In genomic region chr17:14307560-14308024, GRCh38 we compare ENCODE assay signal across 11 cellular contexts. TPM values are rescaled to one million over a fixed set of nuclear protein-coding genes. Genes with fewer than 3 reads are reported as not detected.
DNase-seq lines count a peak whose midpoint lies in the region; ATAC-seq and TF ChIP-seq lines count a peak whose summit lies in the region.
"Had no signal": no experiment of that assay in that cellular context is flagged by ENCODE, and none has a peak within 500 bp of the region (broad histone marks: within the 10 kb centered on the region; RNA-seq: fewer than 3 reads in every experiment).

No MANE protein-coding gene starts in this region.

- peak overlapping the region; percentile 72 to 91 (median 82) for H3K4me3 Mint-ChIP-seq in CD4-positive, CD25-positive, alpha-beta regulatory T cell
- peak overlapping the region; percentile 36 for H3K4me3 Mint-ChIP-seq in natural killer cell treated with Interleukin-12 subunit alpha and Interleukin-12 subunit beta and Interleukin-15 and Interleukin-18, amount 100 ng/mL, for 72 hours
- H3K4me3 Mint-ChIP-seq: central memory CD8-positive, alpha-beta T cell had no signal

- no peaks in the 10 kb centered on the region for H3K9me3 ChIP-seq in CD4-positive, CD25-positive, alpha-beta regulatory T cell (ENCODE audit: control insufficient read depth in 2 of 2, low read length in 2 of 2)
- H3K9me3 ChIP-seq in HUES48 (ENCODE audit: control insufficient read depth, insufficient read depth, low read length) (no peaks in the 10 kb centered on the region), gastroesophageal sphincter (no peaks in the 10 kb centered on the region), upper lobe of left lung (no peaks in the 10 kb centered on the region)

- WGBS in gastroesophageal sphincter (ENCODE audit: low coverage in 1 of 2), 2 donors, result 58 to 60% methylated on average over 3 to 5 of the region's 5 CpGs
- 65 to 72% methylated on average over 5 of the region's 5 CpGs for WGBS in upper lobe of left lung, 2 donors

- in situ Hi-C loops in brain microvascular endothelial cell (cut with HindIII; ENCODE audit: low pct_ligation_motif_present, low sequenced_read_pairs), result loop anchor here (25.0 kb wide), 1 partner anchor 720 kb away; no protein-coding TSS in a partner anchor

- peak overlapping the region in 2 of 3 donors; percentile 47 to 63 for H3K27ac Mint-ChIP-seq in CD4-positive, CD25-positive, alpha-beta regulatory T cell
- H3K27ac Mint-ChIP-seq in natural killer cell treated with Interleukin-12 subunit alpha and Interleukin-12 subunit beta and Interleukin-15 and Interleukin-18, amount 100 ng/mL, for 72 hours, result no peak overlapping the region

- H3K9ac ChIP-seq in HUES48 (ENCODE audit: low read depth, low read length), result no peak overlapping the region

- peaks cover 31 to 82% (median 59%) of the 10 kb centered on the region in 4 donors for H3K4me1 Mint-ChIP-seq in CD4-positive, CD25-positive, alpha-beta regulatory T cell
- peaks cover 56 to 66% of the 10 kb centered on the region in 2 donors for H3K4me1 Mint-ChIP-seq in natural killer cell treated with Interleukin-12 subunit alpha and Interleukin-12 subunit beta and Interleukin-15 and Interleukin-18, amount 100 ng/mL, for 72 hours (ENCODE audit: low read depth in 2 of 2)

- H3K9me3 Mint-ChIP-seq in CD4-positive, CD25-positive, alpha-beta regulatory T cell, result peaks cover 0 to 3% (median 0%) of the 10 kb centered on the region in 7 donors
- H3K9me3 Mint-ChIP-seq in natural killer cell treated with Interleukin-12 subunit alpha and Interleukin-12 subunit beta and Interleukin-15 and Interleukin-18, amount 100 ng/mL, for 72 hours, result no peaks in the 10 kb centered on the region
- H3K9me3 Mint-ChIP-seq: central memory CD8-positive, alpha-beta T cell had no signal

- H3K27me3 Mint-ChIP-seq in CD4-positive, CD25-positive, alpha-beta regulatory T cell, result peaks cover 4% of the 10 kb centered on the region
- H3K27me3 Mint-ChIP-seq in natural killer cell treated with Interleukin-12 subunit alpha and Interleukin-12 subunit beta and Interleukin-15 and Interleukin-18, amount 100 ng/mL, for 72 hours, result no peaks in the 10 kb centered on the region
- H3K27me3 Mint-ChIP-seq: central memory CD8-positive, alpha-beta T cell had no signal

- H3K4me3 ChIP-seq in CD4-positive, CD25-positive, alpha-beta regulatory T cell (ENCODE audit: low read depth, low read length), result peak overlapping the region; percentile 86
- H3K4me3 ChIP-seq in HUES48 (ENCODE audit: low read depth, low read length), result peak overlapping the region; percentile 25; the same call in 1 of the 2 replicates
- peak overlapping the region; percentile 38 for H3K4me3 ChIP-seq in brain microvascular endothelial cell (ENCODE audit: low read depth, low read length)
- no peak overlapping the region for H3K4me3 ChIP-seq in gastroesophageal sphincter
- no peak overlapping the region for H3K4me3 ChIP-seq in upper lobe of left lung

- H3K27me3 ChIP-seq in CD4-positive, CD25-positive, alpha-beta regulatory T cell (ENCODE audit: control insufficient read depth, insufficient read depth, low read length), result no peaks in the 10 kb centered on the region
- peaks cover 37% of the 10 kb centered on the region for H3K27me3 ChIP-seq in HUES48 (ENCODE audit: control insufficient read depth, insufficient read depth, low read length)
- H3K27me3 ChIP-seq in brain microvascular endothelial cell (replicated peaks), result no peaks in the 10 kb centered on the region
- H3K27me3 ChIP-seq in gastroesophageal sphincter, result peaks cover 68% of the 10 kb centered on the region
- peaks cover 0 to 13% (median 7%) of the 10 kb centered on the region in 4 donors for H3K27me3 ChIP-seq in upper lobe of left lung

- H3K36me3 ChIP-seq in CD4-positive, CD25-positive, alpha-beta regulatory T cell (ENCODE audit: control insufficient read depth, insufficient read depth, low read length), result peaks cover 26% of the 10 kb centered on the region
- no peaks in the 10 kb centered on the region for H3K36me3 ChIP-seq in HUES48 (ENCODE audit: control insufficient read depth, insufficient read depth, low read length)
- H3K36me3 ChIP-seq in brain microvascular endothelial cell (replicated peaks), result no peaks in the 10 kb centered on the region
- H3K36me3 ChIP-seq in gastroesophageal sphincter, result no peaks in the 10 kb centered on the region
- no peaks in the 10 kb centered on the region for H3K36me3 ChIP-seq in upper lobe of left lung

- ATAC-seq in CD4-positive, CD25-positive, alpha-beta regulatory T cell (ENCODE audit: low read depth in 2 of 2), result no peak
- ATAC-seq in natural killer cell treated with Interleukin-12 subunit alpha and Interleukin-12 subunit beta and Interleukin-15 and Interleukin-18, amount 100 ng/mL, for 72 hours, result no peak
- ATAC-seq in HG03135 (IDR thresholded peaks at IDR 0.05; ENCODE audit: unreplicated experiment), result no peak
- ATAC-seq in gastroesophageal sphincter, result no peak
- no peak for ATAC-seq in upper lobe of left lung (ENCODE audit: low FRiP score in 2 of 2)

- TF ChIP-seq CTCF in brain microvascular endothelial cell (IDR thresholded peaks at IDR 0.05; ENCODE audit: low read depth, low read length, missing control alignments), result no peak
- TF ChIP-seq CTCF in gastroesophageal sphincter (IDR thresholded peaks at IDR 0.05), result no peak
- no peak for TF ChIP-seq CTCF in upper lobe of left lung (IDR thresholded peaks at IDR 0.05)

- H3K27ac ChIP-seq in CD4-positive, CD25-positive, alpha-beta regulatory T cell (ENCODE audit: insufficient read depth, low read length, poor library complexity, severe bottlenecking), result peak overlapping the region; percentile 47
- H3K27ac ChIP-seq in HUES48 (ENCODE audit: low read depth, low read length) (no peak overlapping the region), brain microvascular endothelial cell (peak overlapping the region; percentile 75), gastroesophageal sphincter (no peak overlapping the region), upper lobe of left lung (no peak overlapping the region)
- H3K27ac ChIP-seq: VCaP had no signal

- peaks cover 35% of the 10 kb centered on the region for H3K36me3 Mint-ChIP-seq in CD4-positive, CD25-positive, alpha-beta regulatory T cell
- H3K36me3 Mint-ChIP-seq in natural killer cell treated with Interleukin-12 subunit alpha and Interleukin-12 subunit beta and Interleukin-15 and Interleukin-18, amount 100 ng/mL, for 72 hours, result no peaks in the 10 kb centered on the region

- TF ChIP-seq EP300 in gastroesophageal sphincter (IDR thresholded peaks at IDR 0.05), result no peak
- no peak for TF ChIP-seq EP300 in upper lobe of left lung (IDR thresholded peaks at IDR 0.05)

- DNase-seq in CD4-positive, CD25-positive, alpha-beta regulatory T cell, result peak in 1 of 3 donors; percentile 47
- DNase-seq in brain microvascular endothelial cell (peak; percentile 71), NCI-H524 treated with DMSO at 0.1 percent for 48 hours (lab: John Stamatoyannopoulos, UW) (no peak), upper lobe of left lung (no peak)
- DNase-seq in natural killer cell treated with Interleukin-12 subunit alpha and Interleukin-12 subunit beta and Interleukin-15 and Interleukin-18, amount 100 ng/mL, for 72 hours (ENCODE audit: low spot score), result no peak
- DNase-seq: NCI-H82 had no signal

- TF ChIP-seq POLR2A in gastroesophageal sphincter (IDR thresholded peaks at IDR 0.05) (no peak), upper lobe of left lung (IDR thresholded peaks at IDR 0.05) (no peak)

- H3K4me1 ChIP-seq in CD4-positive, CD25-positive, alpha-beta regulatory T cell (ENCODE audit: control insufficient read depth, insufficient read depth, low read length, poor library complexity, severe bottlenecking), result peaks cover 82% of the 10 kb centered on the region
- H3K4me1 ChIP-seq in HUES48 (ENCODE audit: control insufficient read depth, insufficient read depth, low read length) (peaks cover 77% of the 10 kb centered on the region), gastroesophageal sphincter (peaks cover 0 to 42% (median 12%) of the 10 kb centered on the region in 3 donors), upper lobe of left lung (peaks cover 19 to 39% (median 28%) of the 10 kb centered on the region in 4 donors)

RNA-seq across cellular contexts. Expression of gene HS3ST3B1, which starts 6.7 kb away (rescaled TPM):
- total RNA-seq in CD4-positive, CD25-positive, alpha-beta regulatory T cell, result 47.8 TPM
- polyA plus RNA-seq in CD4-positive, CD25-positive, alpha-beta regulatory T cell, result 10 to 100 TPM; 22.7 to 36.9 (median 25.0) TPM
- total RNA-seq in natural killer cell treated with Interleukin-12 subunit alpha and Interleukin-12 subunit beta and Interleukin-15 and Interleukin-18, amount 100 ng/mL, for 72 hours, result 10 to 100 TPM; 13.2 to 22.0 TPM
- total RNA-seq in gastroesophageal sphincter (1 to 10 TPM; 2.6 to 4.2 (median 3.1) TPM), upper lobe of left lung (1 to 10 TPM; 2.7 to 7.2 (median 4.3) TPM)

Comparison
In these comparisons a context has a peak if more than half of its experiments do, and no peak if none do; other contexts are left out.
1. H3K27ac ChIP-seq: peak in CD4-positive, CD25-positive, alpha-beta regulatory T cell (single experiment) and brain microvascular endothelial cell (single experiment); none in HUES48 (single experiment), gastroesophageal sphincter (0 of 4) and upper lobe of left lung (0 of 4).
2. H3K4me3 ChIP-seq: peak in CD4-positive, CD25-positive, alpha-beta regulatory T cell (single experiment), HUES48 (single experiment) and brain microvascular endothelial cell (single experiment); none in gastroesophageal sphincter (0 of 2) and upper lobe of left lung (0 of 4).
3. H3K27ac Mint-ChIP-seq: peak in CD4-positive, CD25-positive, alpha-beta regulatory T cell (2 of 3); none in natural killer cell treated with Interleukin-12 subunit alpha and Interleukin-12 subunit beta and Interleukin-15 and Interleukin-18, amount 100 ng/mL, for 72 hours (0 of 2).